Comparison of ENCODE assay signal across 20 cellular contexts in genomic region chr5:335740-336038, GRCh38. TPM values are rescaled to one million over a fixed set of nuclear protein-coding genes. Genes with fewer than 3 reads are reported as not detected.
A peak's percentile ranks its signal among the peaks of the same experiment; 100 is the strongest.
DNase-seq lines count a peak whose midpoint lies in the region; ATAC-seq and TF ChIP-seq lines count a peak whose summit lies in the region.
"Had no signal": no experiment of that assay in that cellular context is flagged by ENCODE, and none has a peak within 500 bp of the region (broad histone marks: within the 10 kb centered on the region; RNA-seq: fewer than 3 reads in every experiment).

No MANE protein-coding gene starts in this region.

- H3K4me3 ChIP-seq in H7 (ENCODE audit: insufficient read depth, low read depth, low read length) (no peak overlapping the region), endodermal cell (ENCODE audit: low read length) (no peak overlapping the region), sigmoid colon (no peak overlapping the region), mammary epithelial cell (replicated peaks in 1 of 3; ENCODE audit: insufficient read depth in 1 of 3, low read depth in 2 of 3, low read length in 3 of 3) (no peak overlapping the region)

- dilution Hi-C loops in mammary epithelial cell (cut with HindIII; ENCODE audit: low sequenced_read_pairs), result loop anchor here (5.0 kb wide), 2 partner anchors 102 to 128 kb away; no protein-coding TSS in a partner anchor

- TF ChIP-seq CTCF in endodermal cell (conservative IDR thresholded peaks at IDR 0.05) (no peak), sigmoid colon (IDR thresholded peaks at IDR 0.05) (no peak), mammary epithelial cell (conservative IDR thresholded peaks at IDR 0.05 in 1 of 2, IDR thresholded peaks at IDR 0.05 in 1 of 2; ENCODE audit: extremely low read depth in 1 of 2, insufficient read depth in 1 of 2, low read depth in 1 of 2, low read length in 2 of 2) (no peak)

- H3K27me3 Mint-ChIP-seq in activated CD8-positive, alpha-beta memory T cell treated with anti-CD3 and anti-CD28 coated beads, Interleukin-2, amount 10 ng/mL, durations not matched to agents 7 days and 5 days, result no peaks in the 10 kb centered on the region
- peaks cover 20% of the 10 kb centered on the region for H3K27me3 Mint-ChIP-seq in endodermal cell (ENCODE audit: insufficient read depth)

- peaks cover 1% of the 10 kb centered on the region; the same call in 1 of the 2 replicates for H3K27me3 ChIP-seq in H7 (ENCODE audit: control insufficient read depth, insufficient read depth, low read length)
- no peaks in the 10 kb centered on the region for H3K27me3 ChIP-seq in endodermal cell (ENCODE audit: control insufficient read depth, insufficient read depth, low read length, poor library complexity, severe bottlenecking)
- no peaks in the 10 kb centered on the region for H3K27me3 ChIP-seq in sigmoid colon
- H3K27me3 ChIP-seq in mammary epithelial cell (ENCODE audit: insufficient read depth, low read length), result no peaks in the 10 kb centered on the region

- no peaks in the 10 kb centered on the region for H3K9me3 Mint-ChIP-seq in activated CD8-positive, alpha-beta memory T cell treated with anti-CD3 and anti-CD28 coated beads, Interleukin-2, amount 10 ng/mL, durations not matched to agents 7 days and 5 days (ENCODE audit: low read depth)
- no peaks in the 10 kb centered on the region for H3K9me3 Mint-ChIP-seq in endodermal cell
- H3K9me3 Mint-ChIP-seq: CD8-positive, alpha-beta memory T cell; HFFc6 had no signal

- TF ChIP-seq POLR2A in sigmoid colon (IDR thresholded peaks at IDR 0.05), result no peak

- in situ Hi-C loops in mammary epithelial cell (cut with MboI; ENCODE audit: low sequenced_read_pairs in 2 of 2), result no loop called here

- no peak for DNase-seq in activated CD8-positive, alpha-beta memory T cell treated with anti-CD3 and anti-CD28 coated beads, Interleukin-2, amount 10 ng/mL, durations not matched to agents 7 days and 5 days
- no peak for DNase-seq in activated CD8-positive, alpha-beta memory T cell treated with anti-CD3 and anti-CD28 coated beads for 24 hours
- DNase-seq in H7 (peak; percentile 11), endodermal cell (peak; percentile 35), sigmoid colon (peak; percentile 52), NCI-H526 treated with DMSO at 0.1 percent for 48 hours (lab: John Stamatoyannopoulos, UW) (no peak), kidney tubule cell (ENCODE audit: low spot score) (no peak), mammary epithelial cell (no peak)
- DNase-seq: C1 segment of cervical spinal cord; CD8-positive, alpha-beta memory T cell; DMS53; EL; HFFc6; NCI-H1417 treated with DMSO at 0.1 percent for 48 hours; NCI-H187 treated with DMSO at 0.1 percent for 48 hours; NCI-H2227 treated with DMSO at 0.1 percent for 48 hours; NCI-H510A treated with DMSO at 0.1 percent for 48 hours; PC-3; RPMI8226; SIG-M5 had no signal

- CTCF ChIA-PET in activated CD8-positive, alpha-beta memory T cell treated with anti-CD3 and anti-CD28 coated beads, Interleukin-2, amount 10 ng/mL, durations not matched to agents 7 days and 5 days (lab: Charles Lee), result interaction anchor here (1.3 to 2.2 kb wide), 5 partner anchors 8 to 43 kb away, joined by 3 to 7 read pairs (median 7); partner anchors contain the start of gene AHRR
- CTCF ChIA-PET in mammary epithelial cell (lab: Charles Lee; ENCODE audit: low non-redundant PET), result no interaction called here

- no peaks in the 10 kb centered on the region for H3K9me3 ChIP-seq in endodermal cell (ENCODE audit: control insufficient read depth, low read length)
- no peaks in the 10 kb centered on the region for H3K9me3 ChIP-seq in sigmoid colon
- no peaks in the 10 kb centered on the region for H3K9me3 ChIP-seq in mammary epithelial cell (replicated peaks; ENCODE audit: insufficient read depth, low read length)

- peaks cover 31% of the 10 kb centered on the region for H3K36me3 Mint-ChIP-seq in activated CD8-positive, alpha-beta memory T cell treated with anti-CD3 and anti-CD28 coated beads, Interleukin-2, amount 10 ng/mL, durations not matched to agents 7 days and 5 days
- H3K36me3 Mint-ChIP-seq in endodermal cell (ENCODE audit: low read depth), result no peaks in the 10 kb centered on the region
- H3K36me3 Mint-ChIP-seq: CD8-positive, alpha-beta memory T cell had no signal

- H2AFZ ChIP-seq in mammary epithelial cell (ENCODE audit: low read depth, low read length), result no peak overlapping the region

- no peak overlapping the region for H3K4me2 ChIP-seq in mammary epithelial cell (ENCODE audit: insufficient read depth, low read depth, low read length)

- no peak overlapping the region for H3K9ac ChIP-seq in endodermal cell (ENCODE audit: extremely low read depth, low read length, poor library complexity, severe bottlenecking)
- no peak overlapping the region for H3K9ac ChIP-seq in mammary epithelial cell (ENCODE audit: insufficient read depth, low read length)

- H3K36me3 ChIP-seq in H7 (replicated peaks; ENCODE audit: control insufficient read depth, insufficient read depth, low read length) (no peaks in the 10 kb centered on the region), endodermal cell (ENCODE audit: control insufficient read depth, insufficient read depth, low read length) (no peaks in the 10 kb centered on the region), sigmoid colon (no peaks in the 10 kb centered on the region), mammary epithelial cell (ENCODE audit: insufficient read depth, low read length) (no peaks in the 10 kb centered on the region)

- TF ChIP-seq EP300 in sigmoid colon (IDR thresholded peaks at IDR 0.05), result no peak

- ATAC-seq in activated CD8-positive, alpha-beta memory T cell treated with anti-CD3 and anti-CD28 coated beads, Interleukin-2, amount 10 ng/mL, durations not matched to agents 7 days and 5 days, result no peak
- ATAC-seq: PC-3 had no signal

- H3K27ac ChIP-seq in endodermal cell (ENCODE audit: low read depth, low read length) (no peak overlapping the region), sigmoid colon (no peak overlapping the region), mammary epithelial cell (ENCODE audit: insufficient read depth, low read depth, low read length) (no peak overlapping the region)

- peak overlapping the region; percentile 86 for H3K27ac Mint-ChIP-seq in activated CD8-positive, alpha-beta memory T cell treated with anti-CD3 and anti-CD28 coated beads, Interleukin-2, amount 10 ng/mL, durations not matched to agents 7 days and 5 days
- H3K27ac Mint-ChIP-seq in endodermal cell, result no peak overlapping the region
- H3K27ac Mint-ChIP-seq: CD8-positive, alpha-beta memory T cell had no signal

- 91 to 100% methylated on average over 2 to 3 of the region's 3 CpGs for WGBS in endodermal cell (ENCODE audit: insufficient coverage in 1 of 2, insufficient read length in 1 of 2), 2 experiments
- WGBS in sigmoid colon, 2 donors, result 96 to 97% methylated on average over 3 of the region's 3 CpGs
- 83% methylated on average over 3 of the region's 3 CpGs for WGBS in mammary epithelial cell (ENCODE audit: low coverage, missing lambda C conversion rate)

- peak overlapping the region; percentile 69 for H3K4me3 Mint-ChIP-seq in activated CD8-positive, alpha-beta memory T cell treated with anti-CD3 and anti-CD28 coated beads, Interleukin-2, amount 10 ng/mL, durations not matched to agents 7 days and 5 days
- no peak overlapping the region for H3K4me3 Mint-ChIP-seq in endodermal cell
- H3K4me3 Mint-ChIP-seq: HFFc6 had no signal

- H3K4me1 Mint-ChIP-seq in activated CD8-positive, alpha-beta memory T cell treated with anti-CD3 and anti-CD28 coated beads, Interleukin-2, amount 10 ng/mL, durations not matched to agents 7 days and 5 days, result peaks cover 79% of the 10 kb centered on the region
- H3K4me1 Mint-ChIP-seq in endodermal cell, result no peaks in the 10 kb centered on the region

- H3K4me1 ChIP-seq in endodermal cell (ENCODE audit: control insufficient read depth, insufficient read depth, low read length), result no peaks in the 10 kb centered on the region
- no peaks in the 10 kb centered on the region for H3K4me1 ChIP-seq in sigmoid colon
- H3K4me1 ChIP-seq in mammary epithelial cell (ENCODE audit: insufficient read depth, low read length), result no peaks in the 10 kb centered on the region

- BruUV-seq in mammary epithelial cell (replicated peaks; lab: Mats Ljungman, UMichigan), result no TSS peak

- H3K79me2 ChIP-seq in mammary epithelial cell (ENCODE audit: insufficient read depth, low read length), result no peaks in the 10 kb centered on the region

- intact Hi-C loops in sigmoid colon (cut with DNase I) (no loop called here), mammary epithelial cell (cut with micrococcal nuclease) (no loop called here)

- H4K20me1 ChIP-seq in mammary epithelial cell (ENCODE audit: insufficient read depth, low read length), result no peaks in the 10 kb centered on the region

RNA-seq across cellular contexts. Expression of gene AHRR, which starts 14.2 kb away (rescaled TPM):
- total RNA-seq in activated CD8-positive, alpha-beta memory T cell treated with anti-CD3 and anti-CD28 coated beads, Interleukin-2, amount 10 ng/mL, durations not matched to agents 7 days and 5 days, result 10 to 100 TPM; 56.8 to 64.0 TPM
- 0.74 and 1.4 TPM in 2 replicates for total RNA-seq in H7 (2014; rRNA removed; shearing (Covaris generic))
- total RNA-seq in endodermal cell (1 to 10 TPM; 1.4 to 2.0 TPM), sigmoid colon (1 to 10 TPM in 1 of 4 donors, under 1 TPM in 2, not detected in 1; under 0.01 to 1.4 (median 0.68) TPM), mammary epithelial cell (1 to 10 TPM; 1.7 to 2.9 TPM)
- 1.3 TPM for polyA plus RNA-seq in endodermal cell (2013, experiment 1 of 2)
- 1.2 TPM for polyA plus RNA-seq in endodermal cell (2013, experiment 2 of 2)
- polyA plus RNA-seq in sigmoid colon (1 to 10 TPM in 2 of 3 donors, under 1 TPM in 1; 0.85 to 1.8 (median 1.2) TPM), mammary epithelial cell (0.25 TPM)
- polyA minus RNA-seq in mammary epithelial cell, result 1.0 TPM
- polyA plus RNA-seq: CD8-positive, alpha-beta memory T cell had no signal

Comparison
In these comparisons a context has a peak if more than half of its experiments do, and no peak if none do; other contexts are left out.
1. DNase-seq: peak in H7 (single experiment), endodermal cell (single experiment) and sigmoid colon (single experiment); none in activated CD8-positive, alpha-beta memory T cell treated with anti-CD3 and anti-CD28 coated beads, Interleukin-2, amount 10 ng/mL, durations not matched to agents 7 days and 5 days (single experiment), activated CD8-positive, alpha-beta memory T cell treated with anti-CD3 and anti-CD28 coated beads for 24 hours (single experiment), NCI-H526 treated with DMSO at 0.1 percent for 48 hours (single experiment), kidney tubule cell (single experiment) and mammary epithelial cell (single experiment).
2. RNA of gene AHRR, which starts 14.2 kb away (total RNA-seq): 56.8 to 64.0 TPM in activated CD8-positive, alpha-beta memory T cell treated with anti-CD3 and anti-CD28 coated beads, Interleukin-2, amount 10 ng/mL, durations not matched to agents 7 days and 5 days; 1.7 to 2.9 TPM in mammary epithelial cell, 1.4 to 2.0 TPM in endodermal cell, 0.74 to 1.4 TPM in H7 and under 0.01 to 1.4 TPM in sigmoid colon; every median in the first group is over 10 times any median in the second.